23 cellular contexts compared by ENCODE assay signal in the genomic region with DNA sequence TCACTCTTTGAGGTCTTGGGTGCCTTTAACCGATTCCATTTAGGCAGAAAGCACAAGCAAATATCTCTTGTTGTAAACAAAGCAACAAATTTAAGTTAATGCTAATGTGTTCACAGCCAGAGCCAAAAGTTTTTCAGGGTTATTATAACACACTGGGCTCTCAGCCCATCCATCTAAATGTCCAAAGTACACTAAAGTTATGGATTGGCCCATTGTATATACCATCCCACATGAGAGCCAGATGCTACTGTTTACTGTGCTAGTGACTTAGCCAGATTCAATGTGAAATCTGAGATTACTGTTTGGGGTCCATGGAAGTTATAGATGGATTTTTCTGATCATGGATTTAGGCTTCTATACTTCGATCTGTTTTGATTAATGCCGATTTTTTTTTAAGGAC.
DNase-seq lines count a peak whose midpoint lies in the region; ATAC-seq and TF ChIP-seq lines count a peak whose summit lies in the region.
"Had no signal": no experiment of that assay in that cellular context is flagged by ENCODE, and none has a peak within 500 bp of the region (broad histone marks: within the 10 kb centered on the region; RNA-seq: fewer than 3 reads in every experiment).

No MANE protein-coding gene starts in this region.

- H3K4me3 Mint-ChIP-seq in glutamatergic neuron (ENCODE audit: unreplicated experiment) = peak overlapping the region; percentile 72
- H3K4me3 Mint-ChIP-seq: CD4-positive, CD25-positive, alpha-beta regulatory T cell; IgD-negative memory B cell had no signal

- ATAC-seq in HG02938 (IDR thresholded peaks at IDR 0.05; ENCODE audit: unreplicated experiment) = no peak
- ATAC-seq: SK-N-SH treated with all-trans-retinoic acid at 6 μM for 48 hours had no signal

- H3K27me3 Mint-ChIP-seq in glutamatergic neuron (ENCODE audit: unreplicated experiment) = peaks cover 5% of the 10 kb centered on the region
- H3K27me3 Mint-ChIP-seq: IgD-negative memory B cell had no signal

- DNase-seq in NCI-H345 treated with DMSO at 0.1 percent for 48 hours (lab: John Stamatoyannopoulos, UW; ENCODE audit: unreplicated experiment) (peak; percentile 1), NCI-H345 (lab: John Stamatoyannopoulos, UW) (no peak), NCI-H446 treated with DMSO at 0.1 percent for 48 hours (lab: John Stamatoyannopoulos, UW) (peak; percentile 84), glutamatergic neuron (no peak), GM10266 (ENCODE audit: extremely low spot score) (no peak), transverse colon (no peak)
- DNase-seq: CD4-positive, CD25-positive, alpha-beta regulatory T cell; DMS53; HCEC 1CT; MM.1S; NCI-H1436; NCI-H1930; NCI-H2227 treated with DMSO at 0.1 percent for 48 hours; NCI-H526; SIG-M5; T-helper 2 cell had no signal

- no peak for TF ChIP-seq POLR2A in transverse colon (IDR thresholded peaks at IDR 0.05)

- peaks cover 6% of the 10 kb centered on the region for H3K9me3 Mint-ChIP-seq in glutamatergic neuron (ENCODE audit: unreplicated experiment)
- H3K9me3 Mint-ChIP-seq: IgD-negative memory B cell had no signal

- H3K36me3 Mint-ChIP-seq in glutamatergic neuron (ENCODE audit: unreplicated experiment) = peaks cover 24% of the 10 kb centered on the region
- H3K36me3 Mint-ChIP-seq: CD4-positive, CD25-positive, alpha-beta regulatory T cell; IgD-negative memory B cell had no signal

- H3K4me3 ChIP-seq in HEK293 (ENCODE audit: low read depth, low read length) (no peak overlapping the region), transverse colon (no peak overlapping the region)
- H3K4me3 ChIP-seq: BLaER1 had no signal

- no peak for TF ChIP-seq EP300 in transverse colon (IDR thresholded peaks at IDR 0.05; ENCODE audit: low read depth)

- CTCF ChIA-PET in HEK293 (lab: Yijun Ruan, JAX) = no interaction called here

- in situ Hi-C loops in transverse colon (cut with MboI; ENCODE audit: low pct_ligation_motif_present in 1 of 4, low pct_unique_long_range_greater_than_20kb in 1 of 4, low sequenced_read_pairs in 3 of 4) = no loop called here

- intact Hi-C loops in transverse colon (cut with DNase I; ENCODE audit: low total_unique reads) = no loop called here

- no peaks in the 10 kb centered on the region for H3K27me3 ChIP-seq in transverse colon
- H3K27me3 ChIP-seq: BLaER1 had no signal

- H3K4me1 ChIP-seq in HEK293 (ENCODE audit: control insufficient read depth, insufficient read depth, low read length) (peaks cover 6% of the 10 kb centered on the region; the same call in 1 of the 2 replicates), transverse colon (no peaks in the 10 kb centered on the region)

- WGBS in transverse colon (ENCODE audit: low coverage in 1 of 2), 2 donors = 64 to 74% methylated on average over 3 of the region's 3 CpGs

- no peak overlapping the region for H3K27ac ChIP-seq in HEK293 (ENCODE audit: extremely low read depth, low read depth, low read length)
- H3K27ac ChIP-seq in transverse colon = no peak overlapping the region
- H3K27ac ChIP-seq: BLaER1, HL-60, KMS-11 had no signal

- H3K4me1 Mint-ChIP-seq in glutamatergic neuron (ENCODE audit: low read depth, unreplicated experiment) = peaks cover 16% of the 10 kb centered on the region
- H3K4me1 Mint-ChIP-seq: CD4-positive, CD25-positive, alpha-beta regulatory T cell had no signal

- H3K36me3 ChIP-seq in HEK293 (ENCODE audit: control insufficient read depth in 2 of 2, insufficient read depth in 1 of 2, low read length in 2 of 2) (no peaks in the 10 kb centered on the region), transverse colon (no peaks in the 10 kb centered on the region)
- H3K36me3 ChIP-seq: BLaER1 had no signal

- H3K9me3 ChIP-seq in HEK293 (ENCODE audit: control insufficient read depth, insufficient read depth, low read depth, low read length) (no peaks in the 10 kb centered on the region), transverse colon (no peaks in the 10 kb centered on the region)

- no peak overlapping the region for H3K27ac Mint-ChIP-seq in glutamatergic neuron (ENCODE audit: unreplicated experiment)
- H3K27ac Mint-ChIP-seq: CD4-positive, CD25-positive, alpha-beta regulatory T cell; IgD-negative memory B cell had no signal

- POLR2A ChIA-PET in HEK293 (lab: Yijun Ruan, JAX) = no interaction called here

- no peak for TF ChIP-seq CTCF in HEK293 (tag by site-specific recombination; IDR thresholded peaks at IDR 0.05)
- no peak for TF ChIP-seq CTCF in glutamatergic neuron (IDR thresholded peaks at IDR 0.05; ENCODE audit: partially characterized antibody, unreplicated experiment)
- no peak for TF ChIP-seq CTCF in GM10266 (IDR thresholded peaks at IDR 0.05; ENCODE audit: control insufficient read depth, insufficient read depth, low read depth, missing control alignments)
- TF ChIP-seq CTCF in transverse colon (IDR thresholded peaks at IDR 0.05) = no peak

TF ChIP-seq in HEK293, 187 proteins besides CTCF, POLR2A, EP300 and RAD21:
- no peak for TF ChIP-seq KLF1 (tag by site-specific recombination; IDR thresholded peaks at IDR 0.05)
- TF ChIP-seq ZNF549 (tag by site-specific recombination; IDR thresholded peaks at IDR 0.05) = peak; percentile 52; the same call in 1 of the 2 replicates

Comparison
In these comparisons a context has a peak if more than half of its experiments do, and no peak if none do; other contexts are left out.
1. DNase-seq: peak in NCI-H345 treated with DMSO at 0.1 percent for 48 hours (single experiment) and NCI-H446 treated with DMSO at 0.1 percent for 48 hours (single experiment); none in NCI-H345 (single experiment), glutamatergic neuron (single experiment), GM10266 (single experiment) and transverse colon (single experiment).